Comparison of ENCODE assay signal across 18 cellular contexts in genomic region chr11:130670200-130670599, GRCh38.
"Had no signal": no experiment of that assay in that cellular context is flagged by ENCODE, and none has a peak within 500 bp of the region (broad histone marks: within the 10 kb centered on the region; RNA-seq: fewer than 3 reads in every experiment).

No MANE protein-coding gene starts in this region.

- DNase-seq: heart left ventricle; islet precursor cell; lower lobe of right lung; mammary epithelial cell; mesenchymal stem cell; naive B cell; natural killer cell; ovary; stimulated activated CD4-positive, alpha-beta T cell treated with anti-CD3 and anti-CD28 coated beads, Interleukin-1b, Interleukin-23, amount 100 ng/mL, for 48 hours; stimulated activated CD4-positive, alpha-beta T cell treated with anti-CD3 and anti-CD28 coated beads, Interleukin-4, amount 100 ng/mL, for 1 hour; stimulated activated naive B cell treated with anti-CD40 and anti-IgM and Interleukin-4, amounts not matched to agents 10 μg/mL and 1 μg/mL and 100 μg/mL, for 72 hours; stimulated activated naive CD8-positive, alpha-beta T cell treated with anti-CD3 and anti-CD28 coated beads, Interleukin-15, Interleukin-2, amounts not matched to agents 100 U/mL and 50 U/mL, for 24 hours; stomach; testis; tibial artery; uterus had no signal

- H3K27ac ChIP-seq: lower lobe of right lung, ovary, right atrium auricular region, testis, tibial artery, uterus had no signal

- H3K4me1 ChIP-seq: lower lobe of right lung, testis had no signal

- H3K36me3 ChIP-seq: heart left ventricle, lower lobe of right lung, ovary, right atrium auricular region, stomach, tibial artery, uterus had no signal

- H3K9me3 ChIP-seq: heart left ventricle, lower lobe of right lung, ovary, right atrium auricular region, stomach, testis, tibial artery, uterus had no signal

- H3K27me3 ChIP-seq: heart left ventricle, ovary, right atrium auricular region, stomach, testis, tibial artery, uterus had no signal

- ATAC-seq: heart left ventricle; lower lobe of right lung; natural killer cell; stimulated activated naive B cell treated with anti-CD40 and anti-IgM and Interleukin-4, amounts not matched to agents 10 μg/mL and 1 μg/mL and 100 μg/mL, for 72 hours; stimulated activated naive CD8-positive, alpha-beta T cell treated with anti-CD3 and anti-CD28 coated beads, Interleukin-15, Interleukin-2, amounts not matched to agents 100 U/mL and 50 U/mL, for 24 hours had no signal

- H3K4me3 ChIP-seq: heart left ventricle, lower lobe of right lung, ovary, right atrium auricular region, smooth muscle cell, stomach, testis, tibial artery, uterus had no signal
